1 cellular context compared by ENCODE assay signal in the genomic region with DNA sequence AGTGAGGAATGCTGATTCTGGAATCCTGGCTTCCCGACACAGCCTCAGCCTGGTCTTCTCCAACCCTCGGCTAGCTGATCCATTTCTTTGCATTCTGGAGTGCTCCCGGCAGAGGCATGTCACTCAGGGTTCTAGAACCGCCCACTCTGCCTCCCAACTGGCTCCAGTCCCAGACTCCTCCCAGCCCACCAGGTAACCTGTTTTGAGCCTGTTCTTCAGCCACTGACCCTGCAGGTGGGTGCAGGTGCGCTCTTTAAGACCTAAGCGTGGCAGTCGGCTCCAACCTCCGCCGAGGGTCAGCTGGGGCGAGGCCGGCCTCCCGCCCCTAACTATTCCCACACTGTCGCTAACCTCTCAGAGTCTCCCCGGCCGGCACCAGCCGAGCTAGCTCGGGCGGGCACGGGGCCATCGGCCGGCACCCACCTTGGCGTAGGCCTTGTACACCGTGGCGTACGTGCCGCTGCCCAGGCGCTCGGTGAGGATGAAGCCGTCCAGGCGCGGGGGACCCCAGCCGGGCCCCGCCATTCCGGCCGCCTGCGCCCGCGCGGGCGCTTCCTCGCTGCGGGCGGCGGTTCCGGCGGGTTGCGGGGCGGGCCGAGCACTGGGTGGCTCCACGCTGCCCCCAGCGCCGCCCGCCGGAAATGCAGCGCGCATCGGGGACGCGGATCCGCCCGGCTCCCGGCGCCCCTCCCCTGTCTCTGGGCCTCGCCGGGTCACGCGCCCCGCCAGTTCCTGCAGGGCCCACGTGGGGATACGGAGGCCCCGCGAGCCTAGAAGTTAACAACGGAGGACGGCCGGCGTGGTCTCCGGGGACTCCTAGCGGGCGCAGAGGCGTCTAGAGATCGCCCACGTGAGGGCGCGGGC.
TF ChIP-seq lines count a peak whose summit lies in the region.

A gene with protein sequence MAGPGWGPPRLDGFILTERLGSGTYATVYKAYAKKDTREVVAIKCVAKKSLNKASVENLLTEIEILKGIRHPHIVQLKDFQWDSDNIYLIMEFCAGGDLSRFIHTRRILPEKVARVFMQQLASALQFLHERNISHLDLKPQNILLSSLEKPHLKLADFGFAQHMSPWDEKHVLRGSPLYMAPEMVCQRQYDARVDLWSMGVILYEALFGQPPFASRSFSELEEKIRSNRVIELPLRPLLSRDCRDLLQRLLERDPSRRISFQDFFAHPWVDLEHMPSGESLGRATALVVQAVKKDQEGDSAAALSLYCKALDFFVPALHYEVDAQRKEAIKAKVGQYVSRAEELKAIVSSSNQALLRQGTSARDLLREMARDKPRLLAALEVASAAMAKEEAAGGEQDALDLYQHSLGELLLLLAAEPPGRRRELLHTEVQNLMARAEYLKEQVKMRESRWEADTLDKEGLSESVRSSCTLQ (minus strand): TSS at position 576 of the 864 bp plus-strand sequence. CDS start 51 bp downstream, at position 525.

TF ChIP-seq in K562, 482 proteins besides CTCF, POLR2A, EP300 and RAD21 (continued from another document and continues in another):
- TF ChIP-seq, protein P1, sequence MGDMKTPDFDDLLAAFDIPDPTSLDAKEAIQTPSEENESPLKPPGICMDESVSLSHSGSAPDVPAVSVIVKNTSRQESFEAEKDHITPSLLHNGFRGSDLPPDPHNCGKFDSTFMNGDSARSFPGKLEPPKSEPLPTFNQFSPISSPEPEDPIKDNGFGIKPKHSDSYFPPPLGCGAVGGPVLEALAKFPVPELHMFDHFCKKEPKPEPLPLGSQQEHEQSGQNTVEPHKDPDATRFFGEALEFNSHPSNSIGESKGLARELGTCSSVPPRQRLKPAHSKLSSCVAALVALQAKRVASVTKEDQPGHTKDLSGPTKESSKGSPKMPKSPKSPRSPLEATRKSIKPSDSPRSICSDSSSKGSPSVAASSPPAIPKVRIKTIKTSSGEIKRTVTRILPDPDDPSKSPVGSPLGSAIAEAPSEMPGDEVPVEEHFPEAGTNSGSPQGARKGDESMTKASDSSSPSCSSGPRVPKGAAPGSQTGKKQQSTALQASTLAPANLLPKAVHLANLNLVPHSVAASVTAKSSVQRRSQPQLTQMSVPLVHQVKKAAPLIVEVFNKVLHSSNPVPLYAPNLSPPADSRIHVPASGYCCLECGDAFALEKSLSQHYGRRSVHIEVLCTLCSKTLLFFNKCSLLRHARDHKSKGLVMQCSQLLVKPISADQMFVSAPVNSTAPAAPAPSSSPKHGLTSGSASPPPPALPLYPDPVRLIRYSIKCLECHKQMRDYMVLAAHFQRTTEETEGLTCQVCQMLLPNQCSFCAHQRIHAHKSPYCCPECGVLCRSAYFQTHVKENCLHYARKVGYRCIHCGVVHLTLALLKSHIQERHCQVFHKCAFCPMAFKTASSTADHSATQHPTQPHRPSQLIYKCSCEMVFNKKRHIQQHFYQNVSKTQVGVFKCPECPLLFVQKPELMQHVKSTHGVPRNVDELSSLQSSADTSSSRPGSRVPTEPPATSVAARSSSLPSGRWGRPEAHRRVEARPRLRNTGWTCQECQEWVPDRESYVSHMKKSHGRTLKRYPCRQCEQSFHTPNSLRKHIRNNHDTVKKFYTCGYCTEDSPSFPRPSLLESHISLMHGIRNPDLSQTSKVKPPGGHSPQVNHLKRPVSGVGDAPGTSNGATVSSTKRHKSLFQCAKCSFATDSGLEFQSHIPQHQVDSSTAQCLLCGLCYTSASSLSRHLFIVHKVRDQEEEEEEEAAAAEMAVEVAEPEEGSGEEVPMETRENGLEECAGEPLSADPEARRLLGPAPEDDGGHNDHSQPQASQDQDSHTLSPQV (IDR thresholded peaks at IDR 0.05), result peak; percentile 84
- TF ChIP-seq, protein P2, sequence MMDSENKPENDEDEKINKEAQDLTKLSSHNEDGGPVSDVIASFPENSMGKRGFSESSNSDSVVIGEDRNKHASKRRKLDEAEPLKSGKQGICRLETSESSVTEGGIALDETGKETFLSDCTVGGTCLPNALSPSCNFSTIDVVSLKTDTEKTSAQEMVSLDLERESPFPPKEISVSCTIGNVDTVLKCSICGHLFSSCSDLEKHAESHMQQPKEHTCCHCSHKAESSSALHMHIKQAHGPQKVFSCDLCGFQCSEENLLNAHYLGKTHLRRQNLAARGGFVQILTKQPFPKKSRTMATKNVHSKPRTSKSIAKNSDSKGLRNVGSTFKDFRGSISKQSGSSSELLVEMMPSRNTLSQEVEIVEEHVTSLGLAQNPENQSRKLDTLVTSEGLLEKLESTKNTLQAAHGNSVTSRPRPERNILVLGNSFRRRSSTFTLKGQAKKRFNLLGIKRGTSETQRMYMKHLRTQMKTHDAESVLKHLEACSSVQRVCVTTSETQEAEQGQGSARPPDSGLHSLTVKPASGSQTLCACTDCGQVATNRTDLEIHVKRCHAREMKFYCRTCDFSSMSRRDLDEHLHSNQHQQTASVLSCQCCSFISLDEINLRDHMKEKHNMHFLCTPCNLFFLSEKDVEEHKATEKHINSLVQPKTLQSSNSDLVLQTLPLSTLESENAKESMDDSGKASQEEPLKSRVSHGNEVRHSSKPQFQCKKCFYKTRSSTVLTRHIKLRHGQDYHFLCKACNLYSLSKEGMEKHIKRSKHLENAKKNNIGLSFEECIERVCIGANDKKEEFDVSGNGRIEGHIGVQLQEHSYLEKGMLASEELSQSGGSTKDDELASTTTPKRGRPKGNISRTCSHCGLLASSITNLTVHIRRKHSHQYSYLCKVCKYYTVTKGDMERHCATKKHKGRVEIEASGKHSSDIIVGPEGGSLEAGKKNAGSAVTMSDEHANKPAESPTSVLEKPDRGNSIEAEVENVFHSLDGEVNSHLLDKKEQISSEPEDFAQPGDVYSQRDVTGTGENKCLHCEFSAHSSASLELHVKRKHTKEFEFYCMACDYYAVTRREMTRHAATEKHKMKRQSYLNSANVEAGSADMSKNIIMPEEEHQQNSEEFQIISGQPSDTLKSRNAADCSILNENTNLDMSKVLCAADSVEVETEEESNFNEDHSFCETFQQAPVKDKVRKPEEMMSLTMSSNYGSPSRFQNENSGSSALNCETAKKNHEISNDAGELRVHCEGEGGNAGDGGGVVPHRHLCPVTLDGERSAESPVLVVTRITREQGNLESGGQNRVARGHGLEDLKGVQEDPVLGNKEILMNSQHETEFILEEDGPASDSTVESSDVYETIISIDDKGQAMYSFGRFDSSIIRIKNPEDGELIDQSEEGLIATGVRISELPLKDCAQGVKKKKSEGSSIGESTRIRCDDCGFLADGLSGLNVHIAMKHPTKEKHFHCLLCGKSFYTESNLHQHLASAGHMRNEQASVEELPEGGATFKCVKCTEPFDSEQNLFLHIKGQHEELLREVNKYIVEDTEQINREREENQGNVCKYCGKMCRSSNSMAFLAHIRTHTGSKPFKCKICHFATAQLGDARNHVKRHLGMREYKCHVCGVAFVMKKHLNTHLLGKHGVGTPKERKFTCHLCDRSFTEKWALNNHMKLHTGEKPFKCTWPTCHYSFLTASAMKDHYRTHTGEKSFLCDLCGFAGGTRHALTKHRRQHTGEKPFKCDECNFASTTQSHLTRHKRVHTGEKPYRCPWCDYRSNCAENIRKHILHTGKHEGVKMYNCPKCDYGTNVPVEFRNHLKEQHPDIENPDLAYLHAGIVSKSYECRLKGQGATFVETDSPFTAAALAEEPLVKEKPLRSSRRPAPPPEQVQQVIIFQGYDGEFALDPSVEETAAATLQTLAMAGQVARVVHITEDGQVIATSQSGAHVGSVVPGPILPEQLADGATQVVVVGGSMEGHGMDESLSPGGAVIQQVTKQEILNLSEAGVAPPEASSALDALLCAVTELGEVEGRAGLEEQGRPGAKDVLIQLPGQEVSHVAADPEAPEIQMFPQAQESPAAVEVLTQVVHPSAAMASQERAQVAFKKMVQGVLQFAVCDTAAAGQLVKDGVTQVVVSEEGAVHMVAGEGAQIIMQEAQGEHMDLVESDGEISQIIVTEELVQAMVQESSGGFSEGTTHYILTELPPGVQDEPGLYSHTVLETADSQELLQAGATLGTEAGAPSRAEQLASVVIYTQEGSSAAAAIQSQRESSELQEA (IDR thresholded peaks at IDR 0.05; ENCODE audit: low read depth), result no peak
- TF ChIP-seq PHB (CRISPR knock-in tag; IDR thresholded peaks at IDR 0.05) (peak; percentile 66; the same call in 1 of the 2 replicates), L3MBTL2 (IDR thresholded peaks at IDR 0.05) (peak; percentile 97), PURB (CRISPR knock-in tag; IDR thresholded peaks at IDR 0.05; ENCODE audit: low read depth) (no peak), ZNF3 (CRISPR knock-in tag; IDR thresholded peaks at IDR 0.05) (no peak), FOSL1 (tag; conservative IDR thresholded peaks at IDR 0.05) (no peak), ZFPM2 (CRISPR knock-in tag; IDR thresholded peaks at IDR 0.05) (0 out of 2 replicates have a peak, but pooled peaks have one; percentile 28), SUPT5H (IDR thresholded peaks at IDR 0.05) (peak; percentile 71), MAZ (CRISPR knock-in tag; conservative IDR thresholded peaks at IDR 0.05 in 1 of 2, IDR thresholded peaks at IDR 0.05 in 1 of 2) (peak; percentile 92 to 96), THRAP3 (IDR thresholded peaks at IDR 0.05; ENCODE audit: borderline replicate concordance) (no peak), NCOR1 (IDR thresholded peaks at IDR 0.05) (no peak), TBP (optimal IDR thresholded peaks at IDR 0.05; ENCODE audit: low read depth, low read length) (peak; percentile 61), NR1H2 (CRISPR knock-in tag; IDR thresholded peaks at IDR 0.05) (no peak), TCF7 (IDR thresholded peaks at IDR 0.05; ENCODE audit: borderline replicate concordance) (no peak), ZNF830 (CRISPR knock-in tag; IDR thresholded peaks at IDR 0.05) (no peak), SMAD2 (IDR thresholded peaks at IDR 0.05; ENCODE audit: low read depth, low read length) (no peak), TRIM28 (IDR thresholded peaks at IDR 0.05) (no peak)
- TF ChIP-seq, protein P3, sequence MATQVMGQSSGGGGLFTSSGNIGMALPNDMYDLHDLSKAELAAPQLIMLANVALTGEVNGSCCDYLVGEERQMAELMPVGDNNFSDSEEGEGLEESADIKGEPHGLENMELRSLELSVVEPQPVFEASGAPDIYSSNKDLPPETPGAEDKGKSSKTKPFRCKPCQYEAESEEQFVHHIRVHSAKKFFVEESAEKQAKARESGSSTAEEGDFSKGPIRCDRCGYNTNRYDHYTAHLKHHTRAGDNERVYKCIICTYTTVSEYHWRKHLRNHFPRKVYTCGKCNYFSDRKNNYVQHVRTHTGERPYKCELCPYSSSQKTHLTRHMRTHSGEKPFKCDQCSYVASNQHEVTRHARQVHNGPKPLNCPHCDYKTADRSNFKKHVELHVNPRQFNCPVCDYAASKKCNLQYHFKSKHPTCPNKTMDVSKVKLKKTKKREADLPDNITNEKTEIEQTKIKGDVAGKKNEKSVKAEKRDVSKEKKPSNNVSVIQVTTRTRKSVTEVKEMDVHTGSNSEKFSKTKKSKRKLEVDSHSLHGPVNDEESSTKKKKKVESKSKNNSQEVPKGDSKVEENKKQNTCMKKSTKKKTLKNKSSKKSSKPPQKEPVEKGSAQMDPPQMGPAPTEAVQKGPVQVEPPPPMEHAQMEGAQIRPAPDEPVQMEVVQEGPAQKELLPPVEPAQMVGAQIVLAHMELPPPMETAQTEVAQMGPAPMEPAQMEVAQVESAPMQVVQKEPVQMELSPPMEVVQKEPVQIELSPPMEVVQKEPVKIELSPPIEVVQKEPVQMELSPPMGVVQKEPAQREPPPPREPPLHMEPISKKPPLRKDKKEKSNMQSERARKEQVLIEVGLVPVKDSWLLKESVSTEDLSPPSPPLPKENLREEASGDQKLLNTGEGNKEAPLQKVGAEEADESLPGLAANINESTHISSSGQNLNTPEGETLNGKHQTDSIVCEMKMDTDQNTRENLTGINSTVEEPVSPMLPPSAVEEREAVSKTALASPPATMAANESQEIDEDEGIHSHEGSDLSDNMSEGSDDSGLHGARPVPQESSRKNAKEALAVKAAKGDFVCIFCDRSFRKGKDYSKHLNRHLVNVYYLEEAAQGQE (CRISPR knock-in tag; IDR thresholded peaks at IDR 0.05; ENCODE audit: low read depth), result peak; percentile 76
- TF ChIP-seq, protein P4, sequence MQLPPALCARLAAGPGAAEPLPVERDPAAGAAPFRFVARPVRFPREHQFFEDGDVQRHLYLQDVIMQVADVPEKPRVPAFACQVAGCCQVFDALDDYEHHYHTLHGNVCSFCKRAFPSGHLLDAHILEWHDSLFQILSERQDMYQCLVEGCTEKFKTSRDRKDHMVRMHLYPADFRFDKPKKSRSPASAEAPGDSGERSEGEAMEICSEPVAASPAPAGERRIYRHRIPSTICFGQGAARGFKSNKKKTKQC (CRISPR knock-in tag; IDR thresholded peaks at IDR 0.05), result peak; percentile 47; the same call in 1 of the 2 replicates
- TF ChIP-seq, protein P5, sequence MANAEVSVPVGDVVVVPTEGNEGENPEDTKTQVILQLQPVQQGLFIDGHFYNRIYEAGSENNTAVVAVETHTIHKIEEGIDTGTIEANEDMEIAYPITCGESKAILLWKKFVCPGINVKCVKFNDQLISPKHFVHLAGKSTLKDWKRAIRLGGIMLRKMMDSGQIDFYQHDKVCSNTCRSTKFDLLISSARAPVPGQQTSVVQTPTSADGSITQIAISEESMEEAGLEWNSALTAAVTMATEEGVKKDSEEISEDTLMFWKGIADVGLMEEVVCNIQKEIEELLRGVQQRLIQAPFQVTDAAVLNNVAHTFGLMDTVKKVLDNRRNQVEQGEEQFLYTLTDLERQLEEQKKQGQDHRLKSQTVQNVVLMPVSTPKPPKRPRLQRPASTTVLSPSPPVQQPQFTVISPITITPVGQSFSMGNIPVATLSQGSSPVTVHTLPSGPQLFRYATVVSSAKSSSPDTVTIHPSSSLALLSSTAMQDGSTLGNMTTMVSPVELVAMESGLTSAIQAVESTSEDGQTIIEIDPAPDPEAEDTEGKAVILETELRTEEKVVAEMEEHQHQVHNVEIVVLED (CRISPR knock-in tag; IDR thresholded peaks at IDR 0.05), result peak; percentile 64
- TF ChIP-seq, protein P6, sequence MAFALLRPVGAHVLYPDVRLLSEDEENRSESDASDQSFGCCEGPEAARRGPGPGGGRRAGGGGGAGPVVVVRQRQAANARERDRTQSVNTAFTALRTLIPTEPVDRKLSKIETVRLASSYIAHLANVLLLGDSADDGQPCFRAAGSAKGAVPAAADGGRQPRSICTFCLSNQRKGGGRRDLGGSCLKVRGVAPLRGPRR (CRISPR knock-in tag; IDR thresholded peaks at IDR 0.05), result no peak
- TF ChIP-seq, protein P7, sequence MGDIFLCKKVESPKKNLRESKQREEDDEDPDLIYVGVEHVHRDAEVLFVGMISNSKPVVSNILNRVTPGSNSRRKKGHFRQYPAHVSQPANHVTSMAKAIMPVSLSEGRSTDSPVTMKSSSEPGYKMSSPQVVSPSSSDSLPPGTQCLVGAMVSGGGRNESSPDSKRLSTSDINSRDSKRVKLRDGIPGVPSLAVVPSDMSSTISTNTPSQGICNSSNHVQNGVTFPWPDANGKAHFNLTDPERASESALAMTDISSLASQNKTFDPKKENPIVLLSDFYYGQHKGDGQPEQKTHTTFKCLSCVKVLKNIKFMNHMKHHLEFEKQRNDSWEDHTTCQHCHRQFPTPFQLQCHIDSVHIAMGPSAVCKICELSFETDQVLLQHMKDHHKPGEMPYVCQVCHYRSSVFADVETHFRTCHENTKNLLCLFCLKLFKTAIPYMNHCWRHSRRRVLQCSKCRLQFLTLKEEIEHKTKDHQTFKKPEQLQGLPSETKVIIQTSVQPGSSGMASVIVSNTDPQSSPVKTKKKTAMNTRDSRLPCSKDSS (IDR thresholded peaks at IDR 0.05; ENCODE audit: low read depth, partially characterized antibody), result no peak
- TF ChIP-seq, protein P8, sequence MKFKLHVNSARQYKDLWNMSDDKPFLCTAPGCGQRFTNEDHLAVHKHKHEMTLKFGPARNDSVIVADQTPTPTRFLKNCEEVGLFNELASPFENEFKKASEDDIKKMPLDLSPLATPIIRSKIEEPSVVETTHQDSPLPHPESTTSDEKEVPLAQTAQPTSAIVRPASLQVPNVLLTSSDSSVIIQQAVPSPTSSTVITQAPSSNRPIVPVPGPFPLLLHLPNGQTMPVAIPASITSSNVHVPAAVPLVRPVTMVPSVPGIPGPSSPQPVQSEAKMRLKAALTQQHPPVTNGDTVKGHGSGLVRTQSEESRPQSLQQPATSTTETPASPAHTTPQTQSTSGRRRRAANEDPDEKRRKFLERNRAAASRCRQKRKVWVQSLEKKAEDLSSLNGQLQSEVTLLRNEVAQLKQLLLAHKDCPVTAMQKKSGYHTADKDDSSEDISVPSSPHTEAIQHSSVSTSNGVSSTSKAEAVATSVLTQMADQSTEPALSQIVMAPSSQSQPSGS (CRISPR knock-in tag; IDR thresholded peaks at IDR 0.05), result no peak
